8 cellular contexts compared by ENCODE assay signal in genomic region chr11:111541209-111542061, GRCh38. TPM values are rescaled to one million over a fixed set of nuclear protein-coding genes. Genes with fewer than 3 reads are reported as not detected.
DNase-seq lines count a peak whose midpoint lies in the region; ATAC-seq and TF ChIP-seq lines count a peak whose summit lies in the region.

No MANE protein-coding gene starts in this region.

- H3K27ac ChIP-seq in mesodermal cell (ENCODE audit: low read depth, low read length, severe bottlenecking) = peak overlapping the region; percentile 58

- DNase-seq in T-cell (peak in 1 of 34 experiments; percentile 8), epithelial cell of esophagus (ENCODE audit: low read depth) (peak; percentile 70), type B pancreatic cell (ENCODE audit: extremely low spot score, unreplicated experiment) (no peak), NCI-H2196 (lab: John Stamatoyannopoulos, UW; ENCODE audit: unreplicated experiment) (no peak)

- H3K27me3 Mint-ChIP-seq in T-cell (peaks cover 27 to 73% of the 10 kb centered on the region in 2 donors), type B pancreatic cell (peaks cover 66% of the 10 kb centered on the region)

- no peaks in the 10 kb centered on the region for H3K36me3 Mint-ChIP-seq in T-cell
- H3K36me3 Mint-ChIP-seq in type B pancreatic cell = peaks cover 4% of the 10 kb centered on the region

- 3 to 4% methylated on average over 33 of the region's 42 CpGs for WGBS in mesodermal cell (ENCODE audit: insufficient coverage in 2 of 2), 2 experiments

- peaks cover 9% of the 10 kb centered on the region for H3K4me1 ChIP-seq in ES-I3 (ENCODE audit: insufficient read depth, low read length)
- peaks cover 20% of the 10 kb centered on the region for H3K4me1 ChIP-seq in mesodermal cell (ENCODE audit: control insufficient read depth, insufficient read depth, low read length, poor library complexity, severe bottlenecking)

- TF ChIP-seq CTCF in epithelial cell of esophagus (IDR thresholded peaks at IDR 0.05; ENCODE audit: insufficient read depth, low read depth, low read length, missing control alignments) = no peak
- TF ChIP-seq CTCF in type B pancreatic cell (conservative IDR thresholded peaks at IDR 0.05) = no peak

- H3K9me3 ChIP-seq in ES-I3 (ENCODE audit: control insufficient read depth, insufficient read depth, low read length) (no peaks in the 10 kb centered on the region), mesodermal cell (ENCODE audit: control insufficient read depth, low read length) (peaks cover 8% of the 10 kb centered on the region)

- POLR2A ChIA-PET in T-cell (lab: Charles Lee) = no interaction called here

- H3K4me1 Mint-ChIP-seq in T-cell (peaks cover 22 to 38% (median 29%) of the 10 kb centered on the region in 3 donors), type B pancreatic cell (ENCODE audit: unreplicated experiment) (peaks cover 23% of the 10 kb centered on the region)

- H3K9me3 Mint-ChIP-seq in T-cell (no peaks in the 10 kb centered on the region), type B pancreatic cell (peaks cover 4% of the 10 kb centered on the region)

- H3K27ac Mint-ChIP-seq in T-cell (no peak overlapping the region), type B pancreatic cell (peak overlapping the region; percentile 92)

- CTCF ChIA-PET in T-cell (lab: Charles Lee) = interaction anchor here (0.5 to 0.7 kb wide), 2 partner anchors 10 to 685 kb away, joined by 3 to 4 read pairs; no protein-coding TSS in a partner anchor

- peak overlapping the region; percentile 41 for H3K4me3 ChIP-seq in epithelial cell of esophagus (ENCODE audit: low read length)
- H3K4me3 ChIP-seq in mesodermal cell (ENCODE audit: extremely low read depth, insufficient read depth, low read length, poor library complexity, severe bottlenecking) = peak overlapping the region; percentile 60

- H3K9ac ChIP-seq in ES-I3 (ENCODE audit: low read depth, low read length) = peak overlapping the region; percentile 68; the same call in 1 of the 2 replicates

- ATAC-seq in T-cell (replicated peaks in 1 of 4) (peak in 2 of 4 experiments; percentile 10 to 13), HG03097 (IDR thresholded peaks at IDR 0.05; ENCODE audit: low FRiP score, unreplicated experiment) (no peak), HG03457 (IDR thresholded peaks at IDR 0.05; ENCODE audit: unreplicated experiment) (no peak)

- H3K36me3 ChIP-seq in ES-I3 (ENCODE audit: insufficient read depth, low read length) = no peaks in the 10 kb centered on the region
- peaks cover 25% of the 10 kb centered on the region for H3K36me3 ChIP-seq in mesodermal cell (ENCODE audit: control insufficient read depth, insufficient read depth, low read length)

- peak overlapping the region; percentile 67 to 86 (median 67) for H3K4me3 Mint-ChIP-seq in T-cell
- peak overlapping the region; percentile 94 for H3K4me3 Mint-ChIP-seq in type B pancreatic cell

RNA-seq across cellular contexts. Expression of gene LAYN, which starts 0.9 kb away (rescaled TPM):
- total RNA-seq in T-cell (1 to 10 TPM; 1.0 to 3.5 (median 2.6) TPM), type B pancreatic cell (ENCODE audit: low replicate concordance) (9.2 and 17.9 TPM in 2 replicates)
- polyA plus RNA-seq in mesodermal cell (2013, experiment 1 of 2) = 27.0 TPM
- polyA plus RNA-seq in mesodermal cell (2013, experiment 2 of 2) = 21.9 TPM

RNA-seq across cellular contexts. Expression of gene HOATZ, which starts 26.9 kb away (rescaled TPM):
- total RNA-seq in T-cell (not detected), type B pancreatic cell (ENCODE audit: low replicate concordance) (0.75 TPM in 1 of 2 replicates, not detected in the other)
- polyA plus RNA-seq in mesodermal cell (2013, experiment 1 of 2) = 1.5 TPM
- polyA plus RNA-seq in mesodermal cell (2013, experiment 2 of 2) = 0.46 TPM

RNA-seq across cellular contexts. Expression of gene BTG4, which starts 29.2 kb away (rescaled TPM):
- total RNA-seq in T-cell (not detected), type B pancreatic cell (ENCODE audit: low replicate concordance) (not detected in 2 replicates)
- 0.44 TPM for polyA plus RNA-seq in mesodermal cell (2013, experiment 1 of 2)
- 0.46 TPM for polyA plus RNA-seq in mesodermal cell (2013, experiment 2 of 2)
